In genomic region chr16:15996432-15997109, GRCh38 we compare ENCODE assay signal across 2 cellular contexts.
TF ChIP-seq lines count a peak whose summit lies in the region.

No MANE protein-coding gene starts in this region.

TF ChIP-seq in K562, 482 proteins besides CTCF, POLR2A, EP300 and RAD21 (continued from another document and continues in another):
- TF ChIP-seq HINFP (tag; conservative IDR thresholded peaks at IDR 0.05; ENCODE audit: low read depth) = no peak
- TF ChIP-seq RNF219 (CRISPR knock-in tag; IDR thresholded peaks at IDR 0.05) = no peak
- no peak for TF ChIP-seq ARNT (IDR thresholded peaks at IDR 0.05)
- no peak for TF ChIP-seq ZNF24 (IDR thresholded peaks at IDR 0.05)
- TF ChIP-seq SMAD1 (IDR thresholded peaks at IDR 0.05; ENCODE audit: low read depth, low read length, partially characterized antibody) = no peak
- no peak for TF ChIP-seq ZNF277 (CRISPR knock-in tag; IDR thresholded peaks at IDR 0.05; ENCODE audit: borderline replicate concordance)
- TF ChIP-seq NR2C1 (IDR thresholded peaks at IDR 0.05) = peak; percentile 37; the same call in 1 of the 2 replicates
- TF ChIP-seq NR2C1 (tag; IDR thresholded peaks at IDR 0.05) = peak; percentile 65
- TF ChIP-seq FOXA3 (CRISPR knock-in tag; conservative IDR thresholded peaks at IDR 0.05 in 1 of 2, IDR thresholded peaks at IDR 0.05 in 1 of 2) = no peak
- no peak for TF ChIP-seq POLR3A (IDR thresholded peaks at IDR 0.05; ENCODE audit: borderline replicate concordance, extremely low read depth, insufficient read depth, insufficient read length)
- TF ChIP-seq ZBTB11 (CRISPR knock-in tag; IDR thresholded peaks at IDR 0.05) = no peak
- no peak for TF ChIP-seq NCOA6 (IDR thresholded peaks at IDR 0.05)
- TF ChIP-seq NR3C1 (CRISPR knock-in tag; IDR thresholded peaks at IDR 0.05) = no peak
- no peak for TF ChIP-seq ZBTB5 (IDR thresholded peaks at IDR 0.05)
- TF ChIP-seq HDAC8 (tag; IDR thresholded peaks at IDR 0.05) = no peak
- TF ChIP-seq HOXB6 (CRISPR knock-in tag; IDR thresholded peaks at IDR 0.05; ENCODE audit: borderline replicate concordance) = no peak
- TF ChIP-seq POU5F1 (IDR thresholded peaks at IDR 0.05; ENCODE audit: borderline replicate concordance, low read depth, low read length, partially characterized antibody) = no peak
- no peak for TF ChIP-seq MAZ (CRISPR knock-in tag; conservative IDR thresholded peaks at IDR 0.05 in 1 of 2, IDR thresholded peaks at IDR 0.05 in 1 of 2)

TF ChIP-seq in HepG2, 621 proteins besides CTCF, POLR2A, EP300 and RAD21 (continued from another document and continues in another):
- TF ChIP-seq ZBTB10 (CRISPR knock-in tag; IDR thresholded peaks at IDR 0.05; ENCODE audit: borderline replicate concordance) (peak; percentile 96; the same call in 1 of the 2 replicates), TRIM24 (CRISPR knock-in tag; IDR thresholded peaks at IDR 0.05) (no peak), ZNF790 (CRISPR knock-in tag; IDR thresholded peaks at IDR 0.05; ENCODE audit: borderline replicate concordance) (no peak), U2AF2 (IDR thresholded peaks at IDR 0.05; ENCODE audit: low read depth, low read length) (no peak), KMT2B (CRISPR knock-in tag; IDR thresholded peaks at IDR 0.05) (peak; percentile 43; the same call in 1 of the 2 replicates), SNAPC2 (CRISPR knock-in tag; IDR thresholded peaks at IDR 0.05) (no peak), ZNF576 (CRISPR knock-in tag; IDR thresholded peaks at IDR 0.05) (peak; percentile 55; the same call in 1 of the 2 replicates), ZHX2 (IDR thresholded peaks at IDR 0.05; ENCODE audit: low read depth) (0 out of 2 replicates have a peak, but pooled peaks have one; percentile 24), ZHX2 (CRISPR knock-in tag; IDR thresholded peaks at IDR 0.05; ENCODE audit: borderline replicate concordance) (no peak), ZNF280D (CRISPR knock-in tag; IDR thresholded peaks at IDR 0.05) (0 out of 2 replicates have a peak, but pooled peaks have one; percentile 38), ZFY (CRISPR knock-in tag; IDR thresholded peaks at IDR 0.05) (peak; percentile 52), PAXIP1 (CRISPR knock-in tag; conservative IDR thresholded peaks at IDR 0.05) (peak; percentile 80), ZNF441 (CRISPR knock-in tag; IDR thresholded peaks at IDR 0.05; ENCODE audit: borderline replicate concordance) (peak; percentile 96), ZNF713 (CRISPR knock-in tag; IDR thresholded peaks at IDR 0.05) (0 out of 2 replicates have a peak, but pooled peaks have one; percentile 66), ARID3A (IDR thresholded peaks at IDR 0.05; ENCODE audit: low read depth, low read length) (peak; percentile 97), PTBP1 (IDR thresholded peaks at IDR 0.05; ENCODE audit: low read depth, low read length, poor library complexity, severe bottlenecking) (no peak), NCOA5 (CRISPR knock-in tag; IDR thresholded peaks at IDR 0.05) (no peak), E2F2 (CRISPR knock-in tag; IDR thresholded peaks at IDR 0.05; ENCODE audit: borderline replicate concordance) (no peak), THRA (CRISPR knock-in tag; IDR thresholded peaks at IDR 0.05; ENCODE audit: borderline replicate concordance) (peak; percentile 98), SMARCE1 (IDR thresholded peaks at IDR 0.05; ENCODE audit: borderline replicate concordance) (peak; percentile 49; the same call in 1 of the 2 replicates), ARID2 (CRISPR knock-in tag; IDR thresholded peaks at IDR 0.05; ENCODE audit: borderline replicate concordance) (no peak), ZNF33B (CRISPR knock-in tag; IDR thresholded peaks at IDR 0.05) (no peak), SATB2 (CRISPR knock-in tag; IDR thresholded peaks at IDR 0.05) (no peak), THAP8 (CRISPR knock-in tag; IDR thresholded peaks at IDR 0.05; ENCODE audit: borderline replicate concordance) (no peak), ZNF251 (CRISPR knock-in tag; IDR thresholded peaks at IDR 0.05) (no peak; the same call in 1 of the 2 replicates), REPIN1 (CRISPR knock-in tag; IDR thresholded peaks at IDR 0.05; ENCODE audit: borderline replicate concordance, low read depth) (peak; percentile 84), MATR3 (CRISPR knock-in tag; IDR thresholded peaks at IDR 0.05) (no peak)
